Comparison of ENCODE assay signal across 11 cellular contexts in genomic region chr15:36831915-36832310, GRCh38.
DNase-seq lines count a peak whose midpoint lies in the region; ATAC-seq, FAIRE-seq and TF ChIP-seq lines count a peak whose summit lies in the region.
"Had no signal": no experiment of that assay in that cellular context is flagged by ENCODE, and none has a peak within 500 bp of the region (broad histone marks: within the 10 kb centered on the region; RNA-seq: fewer than 3 reads in every experiment).

No MANE protein-coding gene starts in this region.

- no peak overlapping the region for H3K27ac ChIP-seq in kidney (ENCODE audit: low read depth in 2 of 2, low read length in 2 of 2)
- H3K27ac ChIP-seq: gastroesophageal sphincter, transverse colon had no signal

- no peak overlapping the region for H3K4me3 Mint-ChIP-seq in osteocyte (ENCODE audit: unreplicated experiment)

- H3K36me3 Mint-ChIP-seq in osteocyte (ENCODE audit: unreplicated experiment) = no peaks in the 10 kb centered on the region

- FAIRE-seq in frontal cortex (lab: Jason Lieb, UNC) (no peak), kidney (lab: Jason Lieb, UNC) (no peak)

- H3K4me1 Mint-ChIP-seq in osteocyte (ENCODE audit: unreplicated experiment) = peaks cover 26% of the 10 kb centered on the region

- peaks cover 10% of the 10 kb centered on the region for H3K9me3 Mint-ChIP-seq in osteocyte (ENCODE audit: unreplicated experiment)

- no peaks in the 10 kb centered on the region for H3K36me3 ChIP-seq in kidney (ENCODE audit: control insufficient read depth in 1 of 2, insufficient read depth in 2 of 2, low read length in 2 of 2)
- H3K36me3 ChIP-seq: gastroesophageal sphincter, transverse colon had no signal

- H3K4me3 ChIP-seq in kidney (ENCODE audit: low read length in 2 of 2) = no peak overlapping the region
- H3K4me3 ChIP-seq: gastroesophageal sphincter, transverse colon had no signal

- ATAC-seq in HG02938 (IDR thresholded peaks at IDR 0.05; ENCODE audit: unreplicated experiment) = peak; percentile 12
- ATAC-seq: gastroesophageal sphincter had no signal

- intact Hi-C loops in kidney (cut with DNase I) = no loop called here

- H3K4me1 ChIP-seq in kidney (ENCODE audit: control insufficient read depth in 1 of 2, insufficient read depth in 1 of 2, low read depth in 1 of 2, low read length in 2 of 2) = no peaks in the 10 kb centered on the region
- H3K4me1 ChIP-seq: transverse colon had no signal

- no peaks in the 10 kb centered on the region for H3K27me3 Mint-ChIP-seq in osteocyte (ENCODE audit: unreplicated experiment)

- peak; percentile 51 for DNase-seq in NCI-H146 (lab: John Stamatoyannopoulos, UW)
- no peak for DNase-seq in NCI-H146 treated with DMSO at 0.1 percent for 48 hours (lab: John Stamatoyannopoulos, UW; ENCODE audit: unreplicated experiment)
- DNase-seq in NCI-H69 (lab: John Stamatoyannopoulos, UW) = peak; percentile 92
- DNase-seq in osteocyte (ENCODE audit: extremely low spot score, unreplicated experiment) = no peak
- DNase-seq in frontal cortex (ENCODE audit: low spot score in 2 of 2) = no peak
- no peak for DNase-seq in kidney
- no peak for DNase-seq in effector CD4-positive, alpha-beta T cell
- DNase-seq: stimulated activated CD4-positive, alpha-beta T cell treated with anti-CD3 and anti-CD28 coated beads, Interleukin-2, amount 100 ng/mL, for 48 hours; transverse colon had no signal

- no peak overlapping the region for H3K9ac ChIP-seq in kidney (ENCODE audit: low read length in 2 of 2)

- peak overlapping the region; percentile 45 for H3K27ac Mint-ChIP-seq in osteocyte (ENCODE audit: unreplicated experiment)

- no peak for TF ChIP-seq CTCF in osteocyte (IDR thresholded peaks at IDR 0.05)
- no peak for TF ChIP-seq CTCF in kidney (IDR thresholded peaks at IDR 0.05; ENCODE audit: borderline replicate concordance, extremely low read depth, insufficient read depth)

- no peaks in the 10 kb centered on the region for H3K9me3 ChIP-seq in kidney (ENCODE audit: control insufficient read depth in 1 of 2, low read length in 2 of 2)
- H3K9me3 ChIP-seq: gastroesophageal sphincter, transverse colon had no signal

Comparison
In these comparisons a context has a peak if more than half of its experiments do, and no peak if none do; other contexts are left out.
1. DNase-seq: peak in NCI-H146 (single experiment) and NCI-H69 (single experiment); none in NCI-H146 treated with DMSO at 0.1 percent for 48 hours (single experiment), osteocyte (single experiment), frontal cortex (0 of 2), kidney (single experiment) and effector CD4-positive, alpha-beta T cell (single experiment).